In genomic region chr9:68699625-68700024, GRCh38 we compare ENCODE assay signal across 9 cellular contexts. TPM values are rescaled to one million over a fixed set of nuclear protein-coding genes. Genes with fewer than 3 reads are reported as not detected.
A peak's percentile ranks its signal among the peaks of the same experiment; 100 is the strongest.
DNase-seq lines count a peak whose midpoint lies in the region; ATAC-seq, FAIRE-seq and TF ChIP-seq lines count a peak whose summit lies in the region.
"Not testable (repeated sequence)": the region's sequence is repeated elsewhere in the genome, so short reads cannot be mapped to it uniquely, and the experiment has no call there.
"Had no signal": no experiment of that assay in that cellular context is flagged by ENCODE, and none has a peak within 500 bp of the region (broad histone marks: within the 10 kb centered on the region; RNA-seq: fewer than 3 reads in every experiment).

No MANE protein-coding gene starts in this region.

- not testable (repeated sequence) for H3K4me1 ChIP-seq in CD8-positive, alpha-beta memory T cell (ENCODE audit: insufficient read depth, low read length)
- H3K4me1 ChIP-seq in K562 (replicated peaks in 1 of 2; ENCODE audit: control insufficient read depth in 2 of 2, insufficient read depth in 2 of 2, low read length in 2 of 2), result peaks cover 8 to 29% of the 10 kb centered on the region in 2 experiments

- WGBS in K562 (ENCODE audit: insufficient coverage, low coverage, missing lambda C conversion rate), result 86% methylated on average over 1 of the region's 2 CpGs

- POLR2A ChIA-PET in CD8-positive, alpha-beta memory T cell (lab: Charles Lee); K562 (lab: Yijun Ruan, JAX): not testable (repeated sequence)

- H3K4me3 ChIP-seq in CD8-positive, alpha-beta memory T cell (ENCODE audit: low read length); HL-60 (replicated peaks; ENCODE audit: insufficient read depth, low read length); K562: not testable (repeated sequence)

- H3K9me3 Mint-ChIP-seq in CD8-positive, alpha-beta memory T cell, result not testable (repeated sequence)

- intact Hi-C loops in K562 (cut with micrococcal nuclease), result loop anchor here (2.0 kb wide), 1 partner anchor 299 kb away; no protein-coding TSS in a partner anchor

- not testable (repeated sequence) for FAIRE-seq in K562 (lab: Jason Lieb, UNC)

- H3K27me3 Mint-ChIP-seq in CD8-positive, alpha-beta memory T cell, result peaks cover 22 to 82% of the 10 kb centered on the region in 2 donors

- ATAC-seq in K562, result not testable (repeated sequence)

- peak overlapping the region; percentile 97 for H2AFZ ChIP-seq in K562 (ENCODE audit: low read depth, low read length)

- TF ChIP-seq RAD21 in K562 (CRISPR knock-in tag; conservative IDR thresholded peaks at IDR 0.05 in 1 of 2, IDR thresholded peaks at IDR 0.05 in 1 of 2), result not testable (repeated sequence)

- not testable (repeated sequence) for H3K36me3 ChIP-seq in CD8-positive, alpha-beta memory T cell (ENCODE audit: insufficient read depth, low read length); K562 (ENCODE audit: control insufficient read depth, insufficient read depth, low read length)

- H3K4me2 ChIP-seq in K562 (ENCODE audit: insufficient read depth, low read length), result peak overlapping the region; percentile 17; the same call in 1 of the 2 replicates

- not testable (repeated sequence) for TF ChIP-seq EP300 in K562 (IDR thresholded peaks at IDR 0.05; ENCODE audit: low read length)

- H3K9ac ChIP-seq in K562 (ENCODE audit: insufficient read depth in 1 of 2, low read depth in 2 of 2, low read length in 2 of 2), result peak overlapping the region in 1 of 2 experiments; percentile 54; a peak in 1 of 4 replicates

- not testable (repeated sequence) for H3K9me3 ChIP-seq in CD8-positive, alpha-beta memory T cell (ENCODE audit: low read length); K562 (replicated peaks; ENCODE audit: control insufficient read depth, insufficient read depth, low read depth, low read length)

- H3K27ac Mint-ChIP-seq in CD8-positive, alpha-beta memory T cell, result not testable (repeated sequence)

- not testable (repeated sequence) for H3K4me1 Mint-ChIP-seq in CD8-positive, alpha-beta memory T cell

- H3K36me3 Mint-ChIP-seq in CD8-positive, alpha-beta memory T cell, result not testable (repeated sequence)

- peak overlapping the region; percentile 16 for H3K27ac ChIP-seq in CD8-positive, alpha-beta memory T cell (ENCODE audit: low read depth, low read length)
- H3K27ac ChIP-seq in HL-60 (replicated peaks), result peak overlapping the region; percentile 25
- peak overlapping the region; percentile 77; the same call in 2 of the 3 replicates for H3K27ac ChIP-seq in K562 (ENCODE audit: extremely low read depth, low read depth, low read length)

- TF ChIP-seq POLR2A in K562 (conservative IDR thresholded peaks at IDR 0.05), result not testable (repeated sequence)

- CTCF ChIA-PET in CD8-positive, alpha-beta memory T cell (lab: Charles Lee); K562 (lab: Yijun Ruan, JAX; ENCODE audit: low intra/inter-chr PET ratio): not testable (repeated sequence)

- not testable (repeated sequence) for H3K27me3 ChIP-seq in CD8-positive, alpha-beta memory T cell (ENCODE audit: insufficient read depth, low read length, poor library complexity, severe bottlenecking); HL-60 (ENCODE audit: insufficient read depth, poor library complexity, severe bottlenecking); K562 (ENCODE audit: control insufficient read depth in 2 of 2, insufficient read depth in 2 of 2, low read length in 2 of 2)

- in situ Hi-C loops in K562 (cut with MboI), result loop anchor here (5.0 kb wide), 1 partner anchor 78 kb away; no protein-coding TSS in a partner anchor

- H3K9me1 ChIP-seq in K562 (ENCODE audit: control insufficient read depth, insufficient read depth, low read length), result not testable (repeated sequence)

- TF ChIP-seq CTCF in HL-60 (IDR thresholded peaks at IDR 0.05; ENCODE audit: insufficient read depth, low read length); K562 (IDR thresholded peaks at IDR 0.05 in 2 of 3, conservative IDR thresholded peaks at IDR 0.05 in 1 of 3; ENCODE audit: insufficient read depth in 2 of 3, low read depth in 1 of 3, low read length in 3 of 3): not testable (repeated sequence)

- H3K4me3 Mint-ChIP-seq in CD8-positive, alpha-beta memory T cell, result not testable (repeated sequence)

- not testable (repeated sequence) for H3K79me2 ChIP-seq in K562 (ENCODE audit: control insufficient read depth, insufficient read depth, low read length)

- BruUV-seq in K562 (replicated peaks; lab: Mats Ljungman, UMichigan), result not testable (repeated sequence)

- H4K20me1 ChIP-seq in K562 (replicated peaks; ENCODE audit: control insufficient read depth, insufficient read depth, low read length), result not testable (repeated sequence)

- not testable (repeated sequence) for DNase-seq in CD8-positive, alpha-beta memory T cell; HL-60 (ENCODE audit: low read depth in 1 of 2, low spot score in 1 of 2); K562 (ENCODE audit: extremely low read depth in 1 of 4, low spot score in 3 of 4)

TF ChIP-seq in K562, 482 proteins besides CTCF, POLR2A, EP300 and RAD21:
- TF ChIP-seq RBM25 (IDR thresholded peaks at IDR 0.05; ENCODE audit: low read depth, low read length, severe bottlenecking), result peak; percentile 25
- peak; percentile 91 for TF ChIP-seq ZNF146 (CRISPR knock-in tag; IDR thresholded peaks at IDR 0.05; ENCODE audit: unreplicated experiment)

RNA-seq across cellular contexts. Expression of gene PIP5K1B, which starts 5.4 kb away (rescaled TPM):
- total RNA-seq in CD8-positive, alpha-beta memory T cell, result 1 to 10 TPM; 3.1 TPM
- polyA plus RNA-seq in CD8-positive, alpha-beta memory T cell, result not detected
- total RNA-seq in K562 (2011; cell fraction: chromatin; rRNA removed; ENCODE audit: low replicate concordance), result 11.7 and 37.8 TPM in 2 replicates
- 11.6 and 11.7 TPM in 2 replicates for total RNA-seq in K562 (2011; cell fraction: nucleolus; rRNA removed)
- total RNA-seq in K562 (2011; cell fraction: nucleoplasm; rRNA removed), result 19.9 and 36.8 TPM in 2 replicates
- total RNA-seq in K562 (2014; rRNA removed) (3.8 and 3.9 TPM in 2 replicates), K562 (2014; rRNA removed; fragmentation: Illumina TruSeq; extraction: Trizol) (7.4 and 8.8 TPM in 2 replicates), K562 (2015; rRNA removed; fragmentation: Illumina TruSeq; extraction: Trizol) (7.4 and 7.5 TPM in 2 replicates), K562 (2021) (9.6 and 10.4 TPM in 2 replicates)
- polyA plus RNA-seq in K562 (2011; rRNA removed) (6.5 and 7.8 TPM in 2 replicates), K562 (2014; fragmentation: Illumina TruSeq; extraction: Trizol) (10.6 and 12.9 TPM in 2 replicates), K562 (2014; fragmentation: Nextera tagmentation; extraction: Ambion mirVana) (1 to 10 TPM; 3.1 to 6.3 TPM), K562 (2014; rRNA removed) (4.9 and 5.0 TPM in 2 replicates)
- 2.5 and 4.5 TPM in 2 replicates for polyA plus RNA-seq in K562 (2011; cell fraction: cytosol; rRNA removed)
- polyA plus RNA-seq in K562 (2011; cell fraction: nucleus; rRNA removed), result 5.7 and 7.2 TPM in 2 replicates
- polyA plus RNA-seq in K562 (2012), result 9.2 and 13.5 TPM in 2 replicates
- polyA minus RNA-seq in K562 (2011; rRNA and poly(A)+ RNA removed), result 12.3 and 14.2 TPM in 2 replicates
- polyA minus RNA-seq in K562 (2011; cell fraction: cytosol; rRNA and poly(A)+ RNA removed), result 4.3 and 6.3 TPM in 2 replicates
- polyA minus RNA-seq in K562 (2011; cell fraction: nucleus; rRNA and poly(A)+ RNA removed), result 12.3 and 27.8 TPM in 2 replicates
- total RNA-seq: A172; A673; CD4-positive, alpha-beta T cell had no signal
- polyA plus RNA-seq: A549, AG04450, BJ had no signal

Comparison
In these comparisons a context has a peak if more than half of its experiments do, and no peak if none do; other contexts are left out.
1. H3K27ac ChIP-seq: peak in every context shown above with its lines; median percentile 77 in K562; 25 in HL-60; 16 in CD8-positive, alpha-beta memory T cell.